Comparison of ENCODE assay signal across 8 cellular contexts in genomic region chr1:216350186-216350585, GRCh38.
"Had no signal": no experiment of that assay in that cellular context is flagged by ENCODE, and none has a peak within 500 bp of the region (broad histone marks: within the 10 kb centered on the region; RNA-seq: fewer than 3 reads in every experiment).

No MANE protein-coding gene starts in this region.

- DNase-seq: GDM1, GF-D8 had no signal

- FAIRE-seq: G401.6, GM12878, GM12891, GM12892, GM18507, GM19239 had no signal

- H3K4me3 ChIP-seq: GM12878 had no signal

- ATAC-seq: GM12878 had no signal
